15 cellular contexts compared by ENCODE assay signal in genomic region chr1:209526137-209526536, GRCh38. TPM values are rescaled to one million over a fixed set of nuclear protein-coding genes. Genes with fewer than 3 reads are reported as not detected.
DNase-seq lines count a peak whose midpoint lies in the region; ATAC-seq and TF ChIP-seq lines count a peak whose summit lies in the region.
"Had no signal": no experiment of that assay in that cellular context is flagged by ENCODE, and none has a peak within 500 bp of the region (broad histone marks: within the 10 kb centered on the region; RNA-seq: fewer than 3 reads in every experiment).

No MANE protein-coding gene starts in this region.

- H3K36me3 ChIP-seq in GM23338 (ENCODE audit: insufficient read depth) = no peaks in the 10 kb centered on the region
- H3K36me3 ChIP-seq in PC-3 (ENCODE audit: low read depth, low read length) = no peaks in the 10 kb centered on the region
- no peaks in the 10 kb centered on the region for H3K36me3 ChIP-seq in lower lobe of right lung
- H3K36me3 ChIP-seq in upper lobe of right lung = no peaks in the 10 kb centered on the region
- no peaks in the 10 kb centered on the region for H3K36me3 ChIP-seq in transverse colon

- H3K27me3 ChIP-seq in GM23338 (ENCODE audit: insufficient read depth) = no peaks in the 10 kb centered on the region
- H3K27me3 ChIP-seq in PC-3 (ENCODE audit: low read length) = no peaks in the 10 kb centered on the region
- H3K27me3 ChIP-seq in lower lobe of right lung (ENCODE audit: low read depth) = no peaks in the 10 kb centered on the region
- H3K27me3 ChIP-seq in upper lobe of right lung = no peaks in the 10 kb centered on the region
- peaks cover 7% of the 10 kb centered on the region for H3K27me3 ChIP-seq in transverse colon
- no peaks in the 10 kb centered on the region for H3K27me3 ChIP-seq in foreskin keratinocyte

- TF ChIP-seq POLR2A in transverse colon (IDR thresholded peaks at IDR 0.05) = no peak

- no peaks in the 10 kb centered on the region for H3F3A ChIP-seq in GM23338 (replicated peaks; ENCODE audit: low read depth)
- H3F3A ChIP-seq in PC-3 (ENCODE audit: low read length, unreplicated experiment) = no peaks in the 10 kb centered on the region

- no peaks in the 10 kb centered on the region for H3K9me2 ChIP-seq in GM23338 (ENCODE audit: insufficient read depth)
- no peaks in the 10 kb centered on the region for H3K9me2 ChIP-seq in PC-3 (replicated peaks; ENCODE audit: low read length)

- TF ChIP-seq CTCF in GM23338 (conservative IDR thresholded peaks at IDR 0.05; ENCODE audit: low read depth in 2 of 2) = no peak
- TF ChIP-seq CTCF in PC-3 (conservative IDR thresholded peaks at IDR 0.05; ENCODE audit: low read depth, low read length) = no peak
- TF ChIP-seq CTCF in lower lobe of right lung (IDR thresholded peaks at IDR 0.05) = no peak
- no peak for TF ChIP-seq CTCF in upper lobe of right lung (IDR thresholded peaks at IDR 0.05)
- TF ChIP-seq CTCF in transverse colon (IDR thresholded peaks at IDR 0.05) = no peak
- no peak for TF ChIP-seq CTCF in foreskin keratinocyte (conservative IDR thresholded peaks at IDR 0.05)

- no peak overlapping the region for H3K4me2 ChIP-seq in GM23338
- H3K4me2 ChIP-seq in PC-3 (ENCODE audit: low read length) = no peak overlapping the region

- no peak for TF ChIP-seq EP300 in transverse colon (IDR thresholded peaks at IDR 0.05; ENCODE audit: low read depth)

- no peak overlapping the region for H3K27ac Mint-ChIP-seq in GM23338
- H3K27ac Mint-ChIP-seq: CD14-positive monocyte; CD8-positive, alpha-beta T cell; HFFc6 had no signal

- no peak overlapping the region for H3K9ac ChIP-seq in PC-3 (ENCODE audit: low read length)

- POLR2A ChIA-PET in PC-3 (lab: Charles Lee; ENCODE audit: unreplicated experiment) = no interaction called here

- H3K27ac ChIP-seq in GM23338 (ENCODE audit: low read depth) = no peak overlapping the region
- H3K27ac ChIP-seq in PC-3 (ENCODE audit: low read length) = no peak overlapping the region
- no peak overlapping the region for H3K27ac ChIP-seq in lower lobe of right lung
- no peak overlapping the region for H3K27ac ChIP-seq in upper lobe of right lung
- H3K27ac ChIP-seq in transverse colon = no peak overlapping the region
- no peak overlapping the region for H3K27ac ChIP-seq in foreskin keratinocyte
- H3K27ac ChIP-seq: HL-60 had no signal

- H3K4me3 Mint-ChIP-seq in GM23338 = no peak overlapping the region
- H3K4me3 Mint-ChIP-seq: CD14-positive monocyte; CD8-positive, alpha-beta T cell; HFFc6 had no signal

- H4K20me1 ChIP-seq in GM23338 (replicated peaks; ENCODE audit: insufficient read depth) (no peaks in the 10 kb centered on the region), PC-3 (ENCODE audit: low read length) (no peaks in the 10 kb centered on the region)

- no peaks in the 10 kb centered on the region for H3K27me3 Mint-ChIP-seq in GM23338 (ENCODE audit: insufficient read depth, low read depth, poor library complexity)

- no peak for ATAC-seq in GM23338
- ATAC-seq in PC-3 = no peak; the same call in 1 of the 2 replicates
- peak; percentile 7 to 36 for ATAC-seq in lower lobe of right lung
- ATAC-seq in upper lobe of right lung = peak; percentile 49
- no peak for ATAC-seq in foreskin keratinocyte
- ATAC-seq: CD8-positive, alpha-beta T cell had no signal

- H3K4me1 ChIP-seq in GM23338 (ENCODE audit: insufficient read depth) = no peaks in the 10 kb centered on the region
- H3K4me1 ChIP-seq in PC-3 (ENCODE audit: insufficient read depth, low read length) = peaks cover 30% of the 10 kb centered on the region
- no peaks in the 10 kb centered on the region for H3K4me1 ChIP-seq in lower lobe of right lung
- no peaks in the 10 kb centered on the region for H3K4me1 ChIP-seq in upper lobe of right lung
- H3K4me1 ChIP-seq in transverse colon = no peaks in the 10 kb centered on the region
- peaks cover 14% of the 10 kb centered on the region for H3K4me1 ChIP-seq in foreskin keratinocyte

- CTCF ChIA-PET in PC-3 (lab: Charles Lee) = no interaction called here

- H3K4me3 ChIP-seq in GM23338 (no peak overlapping the region), PC-3 (ENCODE audit: low read length) (no peak overlapping the region), lower lobe of right lung (no peak overlapping the region), upper lobe of right lung (no peak overlapping the region), transverse colon (no peak overlapping the region)

- H3K9me3 ChIP-seq in PC-3 (ENCODE audit: low read length) = no peaks in the 10 kb centered on the region
- no peaks in the 10 kb centered on the region for H3K9me3 ChIP-seq in lower lobe of right lung
- no peaks in the 10 kb centered on the region for H3K9me3 ChIP-seq in upper lobe of right lung
- H3K9me3 ChIP-seq in transverse colon = no peaks in the 10 kb centered on the region

- in situ Hi-C loops in transverse colon (cut with MboI; ENCODE audit: low pct_ligation_motif_present in 1 of 4, low pct_unique_long_range_greater_than_20kb in 1 of 4, low sequenced_read_pairs in 3 of 4) = no loop called here

- no TSS peak for BruUV-seq in PC-3 (replicated peaks; lab: Mats Ljungman, UMichigan)

- no peaks in the 10 kb centered on the region for H3K9me3 Mint-ChIP-seq in GM23338
- H3K9me3 Mint-ChIP-seq: CD14-positive monocyte; CD8-positive, alpha-beta T cell; HFFc6 had no signal

- intact Hi-C loops in PC-3 (cut with micrococcal nuclease) = no loop called here
- intact Hi-C loops in lower lobe of right lung (cut with DNase I) = no loop called here
- intact Hi-C loops in upper lobe of right lung (cut with DNase I) = no loop called here
- intact Hi-C loops in transverse colon (cut with DNase I; ENCODE audit: low total_unique reads) = no loop called here

- DNase-seq in GM23338 (ENCODE audit: low spot score) = no peak
- peak; percentile 47 for DNase-seq in PC-3
- DNase-seq in lower lobe of right lung = no peak
- DNase-seq in upper lobe of right lung = no peak
- no peak for DNase-seq in transverse colon
- DNase-seq in foreskin keratinocyte = no peak
- DNase-seq in NCI-H524 treated with DMSO at 0.1 percent for 48 hours (lab: John Stamatoyannopoulos, UW) = no peak
- DNase-seq: CD8-positive, alpha-beta T cell; COR-L47; DMS153; GF-D8; HCEC 1CT; HFFc6 had no signal

- no peaks in the 10 kb centered on the region for H3K4me1 Mint-ChIP-seq in GM23338

- H3K36me3 Mint-ChIP-seq in GM23338 (ENCODE audit: low read depth) = no peaks in the 10 kb centered on the region
- H3K36me3 Mint-ChIP-seq: CD14-positive monocyte; CD8-positive, alpha-beta T cell had no signal

- WGBS in transverse colon (ENCODE audit: low coverage in 1 of 2), 2 donors = 44% methylated on average over 2 of the region's 2 CpGs; no CpG with 5 or more reads in 1 of the 2 donors

- H3K79me2 ChIP-seq in GM23338 (replicated peaks; ENCODE audit: insufficient read depth) = no peaks in the 10 kb centered on the region
- no peaks in the 10 kb centered on the region for H3K79me2 ChIP-seq in PC-3 (ENCODE audit: low read length)

- H2AFZ ChIP-seq in GM23338 (0 out of 2 replicates have a peak overlapping the region, but pooled peaks have one; percentile 18), PC-3 (ENCODE audit: low read length) (0 out of 2 replicates have a peak overlapping the region, but pooled peaks have one; percentile 0)

TF ChIP-seq in GM23338, 12 proteins besides CTCF, POLR2A, EP300 and RAD21 (continues in another document):
- TF ChIP-seq POLR2AphosphoS5 (IDR thresholded peaks at IDR 0.05; ENCODE audit: low read depth) (no peak), ZNF114 (CRISPR knock-in tag; IDR thresholded peaks at IDR 0.05) (no peak), NANOG (IDR thresholded peaks at IDR 0.05; ENCODE audit: borderline replicate concordance) (no peak), ZNF331 (CRISPR knock-in tag; IDR thresholded peaks at IDR 0.05; ENCODE audit: low read depth) (no peak)

RNA-seq across cellular contexts. Expression of gene CAMK1G, which starts 57.4 kb away (rescaled TPM):
- total RNA-seq in GM23338 (2014; rRNA removed; shearing (Covaris generic)) = 0.76 and 2.8 TPM in 2 replicates
- polyA plus RNA-seq in GM23338 (2016; fragmentation: Nextera tagmentation; extraction: Ambion mirVana) = 0.09 and 0.32 TPM in 2 replicates
- total RNA-seq in PC-3 (2014; rRNA removed) = not detected in 2 replicates
- 0.56 TPM for total RNA-seq in lower lobe of right lung
- total RNA-seq in upper lobe of right lung = 1.4 TPM
- total RNA-seq in transverse colon = not detected
- not detected in 2 replicates for total RNA-seq in foreskin keratinocyte
- polyA plus RNA-seq in foreskin keratinocyte = not detected in 2 replicates
- total RNA-seq: CD8-positive, alpha-beta T cell had no signal
- polyA plus RNA-seq: CD14-positive monocyte had no signal

Comparison
In these comparisons a context has a peak if more than half of its experiments do, and no peak if none do; other contexts are left out.
1. ATAC-seq: peak in lower lobe of right lung (2 of 2) and upper lobe of right lung (single experiment); none in GM23338 (single experiment), PC-3 (single experiment) and foreskin keratinocyte (single experiment).